In genomic region chr12:120529641-120530314, GRCh38 we compare ENCODE assay signal across 1 cellular context.
TF ChIP-seq lines count a peak whose summit lies in the region.

No MANE protein-coding gene starts in this region.

TF ChIP-seq in HEK293, 187 proteins besides CTCF, POLR2A, EP300 and RAD21 (continued from another document and continues in another):
- no peak for TF ChIP-seq PRDM2 (tag by site-specific recombination; IDR thresholded peaks at IDR 0.05; ENCODE audit: borderline replicate concordance)
- TF ChIP-seq ZSCAN16 (tag by site-specific recombination; IDR thresholded peaks at IDR 0.05), result no peak
- TF ChIP-seq INSM2 (tag by site-specific recombination; IDR thresholded peaks at IDR 0.05), result 0 out of 2 replicates have a peak, but pooled peaks have one; percentile 38
- no peak for TF ChIP-seq ZNF148 (tag by site-specific recombination; IDR thresholded peaks at IDR 0.05; ENCODE audit: borderline replicate concordance)
- no peak for TF ChIP-seq ZNF513 (tag by site-specific recombination; IDR thresholded peaks at IDR 0.05)
- TF ChIP-seq AEBP2 (tag by site-specific recombination; IDR thresholded peaks at IDR 0.05; ENCODE audit: borderline replicate concordance), result no peak
- TF ChIP-seq ZNF18 (tag by site-specific recombination; IDR thresholded peaks at IDR 0.05), result peak; percentile 67
- peak; percentile 96 for TF ChIP-seq GLIS1 (tag by site-specific recombination; IDR thresholded peaks at IDR 0.05)
- TF ChIP-seq PRDM1 (tag by site-specific recombination; IDR thresholded peaks at IDR 0.05), result peak; percentile 91
- no peak for TF ChIP-seq ZNF26 (tag by site-specific recombination; IDR thresholded peaks at IDR 0.05)
- TF ChIP-seq ZNF175 (tag by site-specific recombination; IDR thresholded peaks at IDR 0.05), result no peak
- peak; percentile 34; the same call in 1 of the 2 replicates for TF ChIP-seq IKZF3 (tag by site-specific recombination; IDR thresholded peaks at IDR 0.05)
- no peak for TF ChIP-seq SP2 (tag by site-specific recombination; IDR thresholded peaks at IDR 0.05)
- TF ChIP-seq ZNF114 (tag by site-specific recombination; IDR thresholded peaks at IDR 0.05), result no peak
- TF ChIP-seq ZNF366 (tag by site-specific recombination; conservative IDR thresholded peaks at IDR 0.05), result peak; percentile 47; the same call in 1 of the 2 replicates
- no peak for TF ChIP-seq GLIS2 (tag by site-specific recombination; IDR thresholded peaks at IDR 0.05)
- TF ChIP-seq ZNF391 (tag by site-specific recombination; IDR thresholded peaks at IDR 0.05; ENCODE audit: borderline replicate concordance, low read depth), result no peak
- no peak for TF ChIP-seq ZNF558 (tag by site-specific recombination; IDR thresholded peaks at IDR 0.05)
- no peak for TF ChIP-seq KLF7 (tag by site-specific recombination; IDR thresholded peaks at IDR 0.05; ENCODE audit: borderline replicate concordance)
- TF ChIP-seq ZNF544 (tag by site-specific recombination; IDR thresholded peaks at IDR 0.05), result no peak
- no peak for TF ChIP-seq ZNF311 (tag by site-specific recombination; IDR thresholded peaks at IDR 0.05; ENCODE audit: borderline replicate concordance)
- no peak for TF ChIP-seq ZNF776 (tag by site-specific recombination; IDR thresholded peaks at IDR 0.05; ENCODE audit: borderline replicate concordance)
- peak; percentile 81 for TF ChIP-seq ZBTB20 (tag by site-specific recombination; IDR thresholded peaks at IDR 0.05)
- TF ChIP-seq ZNF488 (tag by site-specific recombination; IDR thresholded peaks at IDR 0.05), result 0 out of 2 replicates have a peak, but pooled peaks have one; percentile 40
- no peak for TF ChIP-seq ZNF146 (tag by site-specific recombination; IDR thresholded peaks at IDR 0.05)
- no peak for TF ChIP-seq HOXD13 (CRISPR knock-in tag; IDR thresholded peaks at IDR 0.05; ENCODE audit: borderline replicate concordance)
- no peak for TF ChIP-seq BCL11A (tag by site-specific recombination; IDR thresholded peaks at IDR 0.05; ENCODE audit: low read depth)
- TF ChIP-seq ZNF501 (tag by site-specific recombination; IDR thresholded peaks at IDR 0.05), result no peak
- no peak for TF ChIP-seq SALL2 (tag by site-specific recombination; IDR thresholded peaks at IDR 0.05; ENCODE audit: borderline replicate concordance)
- TF ChIP-seq ZSCAN18 (tag by site-specific recombination; IDR thresholded peaks at IDR 0.05), result no peak
- no peak for TF ChIP-seq ZNF274 (IDR thresholded peaks at IDR 0.05; ENCODE audit: low read length)
- TF ChIP-seq ZNF274 (tag by site-specific recombination; IDR thresholded peaks at IDR 0.05; ENCODE audit: borderline replicate concordance), result no peak
- TF ChIP-seq FEZF1 (tag by site-specific recombination; IDR thresholded peaks at IDR 0.05), result peak; percentile 71
- TF ChIP-seq ZNF214 (tag by site-specific recombination; IDR thresholded peaks at IDR 0.05; ENCODE audit: borderline replicate concordance), result no peak
- no peak for TF ChIP-seq ZNF549 (tag by site-specific recombination; IDR thresholded peaks at IDR 0.05)
- no peak for TF ChIP-seq ZNF398 (tag by site-specific recombination; IDR thresholded peaks at IDR 0.05)
